9 cellular contexts compared by ENCODE assay signal in the genomic region with DNA sequence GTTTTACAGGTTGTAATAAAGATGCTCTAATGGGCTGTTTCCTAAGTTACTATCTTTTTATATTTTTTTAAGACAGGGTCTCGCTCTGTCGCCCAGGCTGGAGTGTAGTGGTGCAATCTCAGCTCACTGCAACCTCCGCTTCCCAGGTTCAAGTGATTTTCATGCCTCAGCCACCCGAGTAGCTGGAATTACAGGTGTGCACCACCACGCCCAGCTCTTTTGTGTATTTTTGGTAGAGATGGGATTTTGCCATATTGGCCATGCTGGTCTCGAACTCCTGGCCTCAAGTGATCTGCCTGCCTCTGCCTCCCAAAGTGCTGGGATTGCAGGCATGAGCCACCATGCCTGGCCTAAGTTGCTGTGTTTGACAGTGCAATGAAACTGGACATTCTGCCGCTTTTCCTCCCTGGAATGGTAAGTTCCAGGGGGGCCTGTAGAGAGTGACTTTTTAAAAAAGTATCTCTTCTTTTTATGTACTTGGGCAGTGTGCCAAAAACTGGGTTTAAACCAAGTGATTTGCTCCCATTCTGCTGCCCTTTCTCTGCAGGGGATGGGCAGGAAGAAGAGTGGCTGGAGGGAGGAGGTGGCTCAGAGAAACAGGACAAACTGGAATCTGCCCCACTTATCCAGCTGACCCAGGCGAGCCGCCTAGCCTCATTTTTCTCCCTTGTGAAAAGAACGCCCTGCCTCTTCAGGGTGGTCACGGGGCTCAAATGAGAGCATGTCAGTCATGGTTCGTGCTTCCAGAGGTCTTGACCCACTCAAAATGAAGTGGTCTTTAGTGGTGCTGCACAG. TPM values are rescaled to one million over a fixed set of nuclear protein-coding genes. Genes with fewer than 3 reads are reported as not detected.
DNase-seq lines count a peak whose midpoint lies in the region; ATAC-seq and TF ChIP-seq lines count a peak whose summit lies in the region.
"Had no signal": no experiment of that assay in that cellular context is flagged by ENCODE, and none has a peak within 500 bp of the region (broad histone marks: within the 10 kb centered on the region; RNA-seq: fewer than 3 reads in every experiment).

No MANE protein-coding gene starts in this region.

- in situ Hi-C loops in brain microvascular endothelial cell (cut with HindIII; ENCODE audit: low pct_ligation_motif_present, low sequenced_read_pairs) = no loop called here

- H3K4me1 Mint-ChIP-seq in H9 (peaks cover 41 to 50% of the 10 kb centered on the region in 2 experiments), endodermal cell (peaks cover 31% of the 10 kb centered on the region)

- no peak overlapping the region for H3K4ac ChIP-seq in H9 (ENCODE audit: low read depth, low read length)
- no peak overlapping the region for H3K4ac ChIP-seq in trophoblast cell (ENCODE audit: low read depth, low read length)

- no peak for ATAC-seq in HG03521 (IDR thresholded peaks at IDR 0.05; ENCODE audit: unreplicated experiment)
- ATAC-seq in GM21360 (IDR thresholded peaks at IDR 0.05; ENCODE audit: unreplicated experiment) = no peak

- peak overlapping the region; percentile 68 to 79 for H3K4me3 Mint-ChIP-seq in H9
- H3K4me3 Mint-ChIP-seq in endodermal cell = peak overlapping the region; percentile 73

- no peak overlapping the region for H4K5ac ChIP-seq in H9 (ENCODE audit: insufficient read length, low read depth, low read length)

- no peak overlapping the region for H2BK20ac ChIP-seq in H9 (ENCODE audit: low read depth, low read length, poor library complexity, severe bottlenecking)

- no peak overlapping the region; the same call in 1 of the 2 replicates for H2BK15ac ChIP-seq in H9 (ENCODE audit: low read depth, low read length)

- H3T11ph ChIP-seq in H9 (ENCODE audit: low read length) = no peak overlapping the region

- H3K9me3 ChIP-seq in H9 (ENCODE audit: control insufficient read depth, low read depth, low read length) (no peaks in the 10 kb centered on the region), endodermal cell (ENCODE audit: control insufficient read depth, low read length) (no peaks in the 10 kb centered on the region), trophoblast cell (ENCODE audit: insufficient read depth, low read depth, low read length) (peaks cover 1% of the 10 kb centered on the region)

- H2AFZ ChIP-seq in H9 (ENCODE audit: low read length) (no peak overlapping the region), trophoblast cell (ENCODE audit: insufficient read depth, low read length, poor library complexity) (no peak overlapping the region)

- no peaks in the 10 kb centered on the region for H3K79me1 ChIP-seq in H9 (ENCODE audit: insufficient read depth, low read depth, low read length, poor library complexity, severe bottlenecking)
- H3K79me1 ChIP-seq in trophoblast cell (ENCODE audit: low read length) = peaks cover 27% of the 10 kb centered on the region

- DNase-seq in H9 = no peak
- DNase-seq in NCI-H69 (lab: John Stamatoyannopoulos, UW) = peak; percentile 62
- DNase-seq in endodermal cell = no peak
- peak; percentile 85 to 91 for DNase-seq in trophoblast cell
- no peak for DNase-seq in brain microvascular endothelial cell
- DNase-seq in NCI-H1048 (lab: John Stamatoyannopoulos, UW) = no peak
- DNase-seq: stimulated activated CD4-positive, alpha-beta T cell treated with anti-CD3 and anti-CD28 coated beads, Interleukin-12 subunit alpha, Interleukin-12 subunit beta, amount 100 ng/mL, for 4 hours had no signal

- H2AK5ac ChIP-seq in H9 (ENCODE audit: insufficient read length, low read length) (no peak overlapping the region), trophoblast cell (ENCODE audit: low read length) (no peak overlapping the region)

- H3K18ac ChIP-seq in H9 (ENCODE audit: insufficient read length, low read depth, low read length) (no peak overlapping the region), trophoblast cell (ENCODE audit: low read length) (no peak overlapping the region)

- peaks cover 9% of the 10 kb centered on the region for H3K36me3 ChIP-seq in endodermal cell (ENCODE audit: control insufficient read depth, insufficient read depth, low read length)
- peaks cover 5 to 9% of the 10 kb centered on the region in 2 experiments for H3K36me3 ChIP-seq in trophoblast cell (ENCODE audit: control insufficient read depth in 1 of 2, insufficient read depth in 2 of 2, low read length in 2 of 2)
- no peaks in the 10 kb centered on the region for H3K36me3 ChIP-seq in brain microvascular endothelial cell (replicated peaks)

- H2BK120ac ChIP-seq in H9 (ENCODE audit: low read depth, low read length, poor library complexity, severe bottlenecking) (no peak overlapping the region), trophoblast cell (ENCODE audit: insufficient read depth, low read length, poor library complexity) (no peak overlapping the region)

- H3K4me1 ChIP-seq in H9 (ENCODE audit: insufficient read depth, low read length) (peaks cover 9% of the 10 kb centered on the region; the same call in 1 of the 2 replicates), endodermal cell (ENCODE audit: control insufficient read depth, insufficient read depth, low read length) (no peaks in the 10 kb centered on the region), trophoblast cell (ENCODE audit: control insufficient read depth in 1 of 2, insufficient read depth in 2 of 2, low read length in 2 of 2) (peaks cover 28 to 29% of the 10 kb centered on the region in 2 experiments)

- H2BK5ac ChIP-seq in H9 (ENCODE audit: insufficient read length, low read length) (no peak overlapping the region), trophoblast cell (ENCODE audit: low read depth, low read length, poor library complexity) (peak overlapping the region; percentile 63)

- no peaks in the 10 kb centered on the region for H3K27me3 ChIP-seq in H9 (ENCODE audit: insufficient read depth, low read length)
- H3K27me3 ChIP-seq in endodermal cell (ENCODE audit: control insufficient read depth, insufficient read depth, low read length, poor library complexity, severe bottlenecking) = peaks cover 14% of the 10 kb centered on the region
- no peaks in the 10 kb centered on the region for H3K27me3 ChIP-seq in trophoblast cell (ENCODE audit: insufficient read depth, low read length)
- H3K27me3 ChIP-seq in brain microvascular endothelial cell (replicated peaks) = no peaks in the 10 kb centered on the region

- H3K79me2 ChIP-seq in H9 (ENCODE audit: insufficient read depth, low read length) (no peaks in the 10 kb centered on the region), trophoblast cell (ENCODE audit: control insufficient read depth, insufficient read depth, low read length, poor library complexity) (peaks cover 6% of the 10 kb centered on the region)

- H3K23ac ChIP-seq in H9 (ENCODE audit: insufficient read length, low read depth, low read length) (no peak overlapping the region), trophoblast cell (ENCODE audit: low read length) (no peak overlapping the region)

- no peak overlapping the region for H3K56ac ChIP-seq in H9 (ENCODE audit: insufficient read length, low read depth, low read length)

- H3K27ac ChIP-seq in H9 (ENCODE audit: insufficient read length, low read depth, low read length) (no peak overlapping the region), endodermal cell (ENCODE audit: low read depth, low read length) (no peak overlapping the region), trophoblast cell (ENCODE audit: low read depth, low read length) (peak overlapping the region; percentile 81), brain microvascular endothelial cell (no peak overlapping the region)

- H3K14ac ChIP-seq in H9 (ENCODE audit: insufficient read depth, low read length) = no peak overlapping the region
- H3K14ac ChIP-seq in trophoblast cell (ENCODE audit: low read length) = no peak overlapping the region

- TF ChIP-seq CTCF in H9 (conservative IDR thresholded peaks at IDR 0.05) (no peak), endodermal cell (conservative IDR thresholded peaks at IDR 0.05) (no peak), brain microvascular endothelial cell (IDR thresholded peaks at IDR 0.05; ENCODE audit: low read depth, low read length, missing control alignments) (no peak)

- no peak overlapping the region for H4K12ac ChIP-seq in trophoblast cell (ENCODE audit: low read depth, low read length)

- H3K9me3 Mint-ChIP-seq in H9 = no peaks in the 10 kb centered on the region; a peak in 1 of 5 replicates
- no peaks in the 10 kb centered on the region for H3K9me3 Mint-ChIP-seq in endodermal cell

- H4K91ac ChIP-seq in H9 (ENCODE audit: insufficient read length, low read depth, low read length) = no peak overlapping the region
- H4K91ac ChIP-seq in trophoblast cell (ENCODE audit: low read depth, low read length) = peak overlapping the region; percentile 73

- H3K36me3 Mint-ChIP-seq in H9 (ENCODE audit: insufficient read depth in 1 of 3, low read depth in 3 of 3) = peaks cover 2 to 42% (median 23%) of the 10 kb centered on the region in 3 experiments; a peak in 5 of 7 replicates
- H3K36me3 Mint-ChIP-seq in endodermal cell (ENCODE audit: low read depth) = peaks cover 39% of the 10 kb centered on the region

- H3K9ac ChIP-seq in H9 (ENCODE audit: extremely low read depth, insufficient read length, low read length) = no peak overlapping the region
- no peak overlapping the region for H3K9ac ChIP-seq in endodermal cell (ENCODE audit: extremely low read depth, low read length, poor library complexity, severe bottlenecking)
- no peak overlapping the region for H3K9ac ChIP-seq in trophoblast cell (ENCODE audit: low read length)

- H3K4me3 ChIP-seq in endodermal cell (ENCODE audit: low read length) = peak overlapping the region; percentile 89
- H3K4me3 ChIP-seq in trophoblast cell (ENCODE audit: low read depth, low read length) = no peak overlapping the region
- no peak overlapping the region for H3K4me3 ChIP-seq in brain microvascular endothelial cell (ENCODE audit: low read depth, low read length)

- peak overlapping the region in 1 of 3 experiments; percentile 54; a peak in 2 of 7 replicates for H3K27ac Mint-ChIP-seq in H9
- no peak overlapping the region for H3K27ac Mint-ChIP-seq in endodermal cell

- H3K27me3 Mint-ChIP-seq in H9 (ENCODE audit: low read depth) (peaks cover 5% of the 10 kb centered on the region), endodermal cell (ENCODE audit: insufficient read depth) (peaks cover 9% of the 10 kb centered on the region)

- WGBS in H9 (ENCODE audit: extremely low coverage, insufficient read length, low lambda C conversion rate) = no CpG with 5 or more reads among the region's 12 CpGs
- 82 to 92% methylated on average over 8 to 12 of the region's 12 CpGs for WGBS in endodermal cell (ENCODE audit: insufficient coverage in 1 of 2, insufficient read length in 1 of 2), 2 experiments
- WGBS in trophoblast cell (ENCODE audit: extremely low coverage, insufficient coverage, insufficient read length) = no CpG with 5 or more reads among the region's 12 CpGs

- no peaks in the 10 kb centered on the region for H4K20me1 ChIP-seq in H9 (ENCODE audit: control insufficient read depth, insufficient read depth, insufficient read length)

- H2BK12ac ChIP-seq in H9 (ENCODE audit: insufficient read length, low read depth, low read length) (no peak overlapping the region), trophoblast cell (ENCODE audit: low read length) (peak overlapping the region; percentile 73)

- H4K8ac ChIP-seq in H9 (replicated peaks; ENCODE audit: insufficient read length, low read depth, low read length) (no peak overlapping the region), trophoblast cell (ENCODE audit: low read depth, low read length) (peak overlapping the region; percentile 23)

- H3K23me2 ChIP-seq in H9 (ENCODE audit: insufficient read length, low read depth, low read length, poor library complexity, severe bottlenecking) = peaks cover 10% of the 10 kb centered on the region

- peak overlapping the region; percentile 39 for H3K4me2 ChIP-seq in H9 (ENCODE audit: insufficient read depth, insufficient read length, low read length)
- peak overlapping the region; percentile 56 for H3K4me2 ChIP-seq in trophoblast cell (ENCODE audit: low read length)

RNA-seq across cellular contexts. Expression of a gene that starts 2.3 kb away (rescaled TPM):
- total RNA-seq in H9 (2021) (34.8 and 37.7 TPM in 2 replicates), endodermal cell (10 to 100 TPM; 22.7 to 47.0 TPM)
- polyA plus RNA-seq in endodermal cell (2013, experiment 1 of 2) = 7.6 TPM
- polyA plus RNA-seq in endodermal cell (2013, experiment 2 of 2) = 6.3 TPM
- polyA plus RNA-seq in trophoblast cell (2013) = 15.1 and 16.6 TPM in 2 replicates

RNA-seq across cellular contexts. Expression of a gene that starts 19.9 kb away (rescaled TPM):
- total RNA-seq in H9 (2021) (0.31 TPM in 1 of 2 replicates, not detected in the other), endodermal cell (1 to 10 TPM; 1.8 to 2.2 TPM)
- polyA plus RNA-seq in endodermal cell (2013, experiment 1 of 2) = 0.57 TPM
- polyA plus RNA-seq in endodermal cell (2013, experiment 2 of 2) = 0.33 TPM
- 0.12 and 0.17 TPM in 2 replicates for polyA plus RNA-seq in trophoblast cell (2013)

Comparison
In these comparisons a context has a peak if more than half of its experiments do, and no peak if none do; other contexts are left out.
1. DNase-seq: peak in NCI-H69 (single experiment) and trophoblast cell (2 of 2); none in H9 (single experiment), endodermal cell (single experiment), brain microvascular endothelial cell (single experiment) and NCI-H1048 (single experiment).